8 cellular contexts compared by ENCODE assay signal in the genomic region with DNA sequence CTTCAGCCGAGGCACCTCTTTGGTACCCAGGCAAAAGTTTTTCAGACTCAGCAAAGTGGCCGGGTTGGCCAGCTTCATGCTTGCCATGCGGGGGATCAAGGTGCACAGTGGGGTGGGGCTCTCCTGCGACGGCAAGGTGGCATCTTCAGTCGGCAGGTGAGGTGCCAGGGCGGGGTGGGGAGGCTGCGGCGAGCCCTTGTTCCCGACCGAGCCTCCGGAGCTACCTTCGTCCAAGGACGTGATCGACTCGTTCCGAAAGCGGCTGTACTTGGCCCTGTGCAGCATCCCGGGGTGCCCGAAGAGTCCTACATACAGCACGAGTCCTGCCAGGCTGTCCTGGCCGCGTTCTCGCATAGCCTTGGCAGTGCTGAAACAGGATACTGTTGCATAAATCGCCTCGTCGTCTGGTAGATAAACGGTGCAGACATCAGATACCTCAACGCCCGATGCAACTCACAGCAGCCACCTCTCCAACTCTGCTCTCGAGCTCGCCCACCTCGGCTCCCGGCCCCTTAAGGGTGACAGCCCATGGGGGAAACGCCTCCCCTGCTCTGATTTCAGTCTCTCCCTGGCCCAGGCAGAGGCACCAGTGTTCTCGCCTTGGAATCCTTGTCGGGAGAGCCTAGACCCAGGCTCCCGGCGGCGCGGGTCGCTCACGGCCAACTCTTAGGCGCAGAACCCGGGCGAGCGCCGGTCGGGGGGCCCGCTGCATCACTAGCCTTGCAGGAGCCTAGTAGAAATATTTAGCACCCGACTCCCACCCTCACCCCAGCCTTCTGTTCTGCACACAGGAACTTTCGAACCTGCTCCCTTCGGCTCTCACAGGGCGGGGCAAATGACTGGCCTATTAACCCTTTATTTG. TPM values are rescaled to one million over a fixed set of nuclear protein-coding genes. Genes with fewer than 3 reads are reported as not detected.
DNase-seq lines count a peak whose midpoint lies in the region; ATAC-seq and TF ChIP-seq lines count a peak whose summit lies in the region.

No MANE protein-coding gene starts in this region.

- peaks cover 21% of the 10 kb centered on the region for H3K4me1 Mint-ChIP-seq in T-helper 17 cell
- H3K4me1 Mint-ChIP-seq in nephron progenitor cell, result peaks cover 19% of the 10 kb centered on the region

- no peak for TF ChIP-seq CTCF in nephron progenitor cell (IDR thresholded peaks at IDR 0.05)

- peak; percentile 11 to 22 for DNase-seq in stimulated activated CD4-positive, alpha-beta T cell treated with anti-CD3 and anti-CD28 coated beads, Interleukin-2, amount 100 ng/mL, for 24 hours
- DNase-seq in stimulated activated CD4-positive, alpha-beta T cell treated with anti-CD3 and anti-CD28 coated beads, Interleukin-4, amount 100 ng/mL, for 4 hours, result no peak
- DNase-seq in T-helper 17 cell (no peak), fibroblast of gingiva (ENCODE audit: low read depth) (peak; percentile 61), nephron progenitor cell (peak; percentile 55), OCI-M1 (lab: John Stamatoyannopoulos, UW) (no peak)

- H3K4me3 Mint-ChIP-seq in T-helper 17 cell (peak overlapping the region; percentile 89), nephron progenitor cell (peak overlapping the region; percentile 86)

- peak overlapping the region; percentile 16 for H3K27ac Mint-ChIP-seq in T-helper 17 cell
- H3K27ac Mint-ChIP-seq in nephron progenitor cell, result no peak overlapping the region

- H3K27me3 Mint-ChIP-seq in T-helper 17 cell (peaks cover 86% of the 10 kb centered on the region), nephron progenitor cell (ENCODE audit: low read depth, poor library complexity) (peaks cover 47% of the 10 kb centered on the region)

- no peaks in the 10 kb centered on the region for H3K9me3 Mint-ChIP-seq in nephron progenitor cell

- peaks cover 2% of the 10 kb centered on the region for H3K36me3 Mint-ChIP-seq in T-helper 17 cell (ENCODE audit: low read depth)
- H3K36me3 Mint-ChIP-seq in nephron progenitor cell (ENCODE audit: low read depth), result no peaks in the 10 kb centered on the region

- ATAC-seq in T-helper 17 cell, result peak; percentile 49
- no peak for ATAC-seq in GM19035 (IDR thresholded peaks at IDR 0.05; ENCODE audit: unreplicated experiment)
- ATAC-seq in HG02973 (IDR thresholded peaks at IDR 0.05; ENCODE audit: unreplicated experiment), result no peak

- no peaks in the 10 kb centered on the region for H3K9me3 ChIP-seq in T-helper 17 cell (ENCODE audit: control insufficient read depth, low read length, poor library complexity, severe bottlenecking)

RNA-seq across cellular contexts. Expression of a gene that starts 0.8 kb away (rescaled TPM):
- total RNA-seq in T-helper 17 cell, result under 1 TPM in 1 of 2 donors, not detected in 1; 0.12 TPM

Comparison
In these comparisons a context has a peak if more than half of its experiments do, and no peak if none do; other contexts are left out.
1. DNase-seq: peak in stimulated activated CD4-positive, alpha-beta T cell treated with anti-CD3 and anti-CD28 coated beads, Interleukin-2, amount 100 ng/mL, for 24 hours (2 of 2), fibroblast of gingiva (single experiment) and nephron progenitor cell (single experiment); none in stimulated activated CD4-positive, alpha-beta T cell treated with anti-CD3 and anti-CD28 coated beads, Interleukin-4, amount 100 ng/mL, for 4 hours (0 of 2), T-helper 17 cell (0 of 3) and OCI-M1 (single experiment).